21 cellular contexts compared by ENCODE assay signal in the genomic region with DNA sequence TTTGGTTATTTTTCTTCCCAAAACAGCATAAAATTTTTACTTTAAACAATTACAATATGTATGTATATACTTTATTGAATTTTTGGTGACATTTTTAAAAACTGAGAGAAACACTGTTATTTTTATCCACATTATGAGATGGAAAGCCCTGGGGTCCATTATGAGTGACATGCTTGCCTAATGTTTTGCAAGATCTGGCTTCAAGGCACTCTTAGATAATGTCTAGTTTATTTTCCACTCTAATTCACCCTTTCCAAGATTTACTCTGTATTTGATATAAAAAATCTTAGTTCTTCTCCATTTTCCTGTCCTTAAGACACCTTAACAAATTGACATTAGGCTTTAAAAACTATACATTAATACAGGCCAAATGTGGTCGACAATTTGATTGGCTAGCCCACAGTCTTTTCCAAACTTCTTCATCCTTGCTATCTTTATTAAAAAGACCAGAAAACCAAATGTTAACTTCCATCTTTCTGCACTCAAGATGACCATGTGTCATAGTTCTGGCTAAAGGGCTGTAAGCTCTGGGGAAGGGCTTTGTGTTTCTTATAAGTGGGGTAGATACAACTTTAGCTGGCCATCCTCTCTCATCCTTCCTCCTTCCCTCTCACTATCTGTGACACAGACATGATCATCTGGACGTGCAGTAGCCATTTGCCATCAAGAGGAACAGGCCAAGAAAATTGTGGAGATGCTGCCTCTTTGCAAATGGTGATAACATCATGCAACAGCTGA.
DNase-seq lines count a peak whose midpoint lies in the region; ATAC-seq and TF ChIP-seq lines count a peak whose summit lies in the region.
"Had no signal": no experiment of that assay in that cellular context is flagged by ENCODE, and none has a peak within 500 bp of the region (broad histone marks: within the 10 kb centered on the region; RNA-seq: fewer than 3 reads in every experiment).

No MANE protein-coding gene starts in this region.

- H3K9me3 ChIP-seq in left ventricle myocardium inferior (replicated peaks) (no peaks in the 10 kb centered on the region), neural cell (ENCODE audit: low read length) (no peaks in the 10 kb centered on the region)
- H3K9me3 ChIP-seq: BE2C had no signal

- peak; percentile 8 for DNase-seq in NCI-H748 (lab: John Stamatoyannopoulos, UW; ENCODE audit: unreplicated experiment)
- DNase-seq in NCI-H748 treated with DMSO at 0.1 percent for 48 hours (lab: John Stamatoyannopoulos, UW) = no peak
- DNase-seq in GM23338 (ENCODE audit: low spot score) = no peak
- DNase-seq in left ventricle myocardium inferior = no peak
- no peak for DNase-seq in stimulated activated CD4-positive, alpha-beta T cell treated with anti-CD3 and anti-CD28 coated beads, Interleukin-2, amount 100 ng/mL, for 24 hours
- no peak for DNase-seq in hippocampal formation (lab: John Stamatoyannopoulos, UW)
- DNase-seq: ACHN; BE2C; C1 segment of cervical spinal cord; CD4-positive, CD25-positive, alpha-beta regulatory T cell; CD8-positive, alpha-beta memory T cell; COR-L47; DMS 273 treated with DMSO at 0.1 percent for 48 hours; DND-41; EL; GM23248; HCEC 1CT had no signal

- no peaks in the 10 kb centered on the region for H3K4me1 Mint-ChIP-seq in GM23338
- H3K4me1 Mint-ChIP-seq: CD4-positive, CD25-positive, alpha-beta regulatory T cell; CD8-positive, alpha-beta memory T cell had no signal

- no peak for TF ChIP-seq RAD21 in neural cell (conservative IDR thresholded peaks at IDR 0.05)

- H3K27ac Mint-ChIP-seq in GM23338 = no peak overlapping the region
- H3K27ac Mint-ChIP-seq: CD4-positive, CD25-positive, alpha-beta regulatory T cell; CD8-positive, alpha-beta memory T cell had no signal

- H3K36me3 ChIP-seq in GM23338 (ENCODE audit: insufficient read depth) = no peaks in the 10 kb centered on the region
- no peaks in the 10 kb centered on the region for H3K36me3 ChIP-seq in left ventricle myocardium inferior
- no peaks in the 10 kb centered on the region for H3K36me3 ChIP-seq in neural cell (ENCODE audit: insufficient read depth, low read length)
- H3K36me3 ChIP-seq: BE2C had no signal

- H3K4me1 ChIP-seq in GM23338 (ENCODE audit: insufficient read depth) (no peaks in the 10 kb centered on the region), left ventricle myocardium inferior (peaks cover 44% of the 10 kb centered on the region)

- no peak overlapping the region for H3K4me3 Mint-ChIP-seq in GM23338
- H3K4me3 Mint-ChIP-seq: CD4-positive, CD25-positive, alpha-beta regulatory T cell; CD8-positive, alpha-beta memory T cell had no signal

- H3K79me2 ChIP-seq in GM23338 (replicated peaks; ENCODE audit: insufficient read depth) (no peaks in the 10 kb centered on the region), neural cell (replicated peaks; ENCODE audit: insufficient read depth, low read length) (no peaks in the 10 kb centered on the region)

- H3K9me2 ChIP-seq in GM23338 (ENCODE audit: insufficient read depth) (no peaks in the 10 kb centered on the region), neural cell (ENCODE audit: insufficient read depth, low read length) (no peaks in the 10 kb centered on the region)

- H4K20me1 ChIP-seq in GM23338 (replicated peaks; ENCODE audit: insufficient read depth) (no peaks in the 10 kb centered on the region), neural cell (ENCODE audit: insufficient read depth) (no peaks in the 10 kb centered on the region)

- no peaks in the 10 kb centered on the region for H3K36me3 Mint-ChIP-seq in GM23338 (ENCODE audit: low read depth)
- H3K36me3 Mint-ChIP-seq: CD4-positive, CD25-positive, alpha-beta regulatory T cell; CD8-positive, alpha-beta memory T cell had no signal

- no peak overlapping the region for H3K27ac ChIP-seq in GM23338 (ENCODE audit: low read depth)
- H3K27ac ChIP-seq in left ventricle myocardium inferior (replicated peaks) = peak overlapping the region; percentile 49
- H3K27ac ChIP-seq in neural cell (ENCODE audit: low read length) = peak overlapping the region; percentile 32
- H3K27ac ChIP-seq: GM23248, HL-60 had no signal

- intact Hi-C loops in left ventricle myocardium inferior (cut with micrococcal nuclease) = no loop called here

- H3K9ac ChIP-seq in neural cell (ENCODE audit: low read length) = no peak overlapping the region
- H3K9ac ChIP-seq: GM23248 had no signal

- H3K4me2 ChIP-seq in GM23338 (no peak overlapping the region), neural cell (ENCODE audit: low read length) (no peak overlapping the region)

- ATAC-seq in GM23338 (no peak), GM21825 (IDR thresholded peaks at IDR 0.05; ENCODE audit: unreplicated experiment) (no peak)
- ATAC-seq: GM12878 had no signal

- peak overlapping the region; percentile 49; the same call in 1 of the 2 replicates for H2AFZ ChIP-seq in GM23338
- H2AFZ ChIP-seq in neural cell (ENCODE audit: low read depth, low read length) = no peak overlapping the region
- H2AFZ ChIP-seq: GM23248 had no signal

- H3K27me3 Mint-ChIP-seq in GM23338 (ENCODE audit: insufficient read depth, low read depth, poor library complexity) = no peaks in the 10 kb centered on the region
- H3K27me3 Mint-ChIP-seq: CD4-positive, CD25-positive, alpha-beta regulatory T cell had no signal

- no peak overlapping the region for H3K4me3 ChIP-seq in GM23338
- no peak overlapping the region for H3K4me3 ChIP-seq in left ventricle myocardium inferior
- H3K4me3 ChIP-seq in neural cell (ENCODE audit: low read length) = peak overlapping the region; percentile 13
- H3K4me3 ChIP-seq: GM12878, GM23248 had no signal

- TF ChIP-seq CTCF in GM23338 (conservative IDR thresholded peaks at IDR 0.05; ENCODE audit: low read depth in 2 of 2) (no peak), left ventricle myocardium inferior (IDR thresholded peaks at IDR 0.05; ENCODE audit: borderline replicate concordance) (no peak), neural cell (IDR thresholded peaks at IDR 0.05; ENCODE audit: poor library complexity, severe bottlenecking) (no peak)

- H3K27me3 ChIP-seq in GM23338 (ENCODE audit: insufficient read depth) (no peaks in the 10 kb centered on the region), left ventricle myocardium inferior (ENCODE audit: low read depth) (no peaks in the 10 kb centered on the region), neural cell (ENCODE audit: insufficient read depth, low read depth, low read length) (no peaks in the 10 kb centered on the region)
- H3K27me3 ChIP-seq: BE2C had no signal

- no peaks in the 10 kb centered on the region for H3F3A ChIP-seq in GM23338 (replicated peaks; ENCODE audit: low read depth)
- no peaks in the 10 kb centered on the region for H3F3A ChIP-seq in neural cell (ENCODE audit: insufficient read depth, low read length, poor library complexity, severe bottlenecking)

- no peak for TF ChIP-seq EP300 in neural cell (conservative IDR thresholded peaks at IDR 0.05; ENCODE audit: poor library complexity, severe bottlenecking)

- H3K9me3 Mint-ChIP-seq in GM23338 = no peaks in the 10 kb centered on the region
- H3K9me3 Mint-ChIP-seq: CD4-positive, CD25-positive, alpha-beta regulatory T cell; CD8-positive, alpha-beta memory T cell had no signal

TF ChIP-seq in GM23338, 12 proteins besides CTCF, POLR2A, EP300 and RAD21 (continues in another document):
- TF ChIP-seq JUNB (IDR thresholded peaks at IDR 0.05; ENCODE audit: unreplicated experiment) (no peak), CREB1 (CRISPR knock-in tag; IDR thresholded peaks at IDR 0.05; ENCODE audit: low read depth) (no peak)
- TF ChIP-seq, protein P1, sequence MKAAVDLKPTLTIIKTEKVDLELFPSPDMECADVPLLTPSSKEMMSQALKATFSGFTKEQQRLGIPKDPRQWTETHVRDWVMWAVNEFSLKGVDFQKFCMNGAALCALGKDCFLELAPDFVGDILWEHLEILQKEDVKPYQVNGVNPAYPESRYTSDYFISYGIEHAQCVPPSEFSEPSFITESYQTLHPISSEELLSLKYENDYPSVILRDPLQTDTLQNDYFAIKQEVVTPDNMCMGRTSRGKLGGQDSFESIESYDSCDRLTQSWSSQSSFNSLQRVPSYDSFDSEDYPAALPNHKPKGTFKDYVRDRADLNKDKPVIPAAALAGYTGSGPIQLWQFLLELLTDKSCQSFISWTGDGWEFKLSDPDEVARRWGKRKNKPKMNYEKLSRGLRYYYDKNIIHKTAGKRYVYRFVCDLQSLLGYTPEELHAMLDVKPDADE (IDR thresholded peaks at IDR 0.05) = no peak

TF ChIP-seq in neural cell, 6 proteins besides CTCF, POLR2A, EP300 and RAD21:
- TF ChIP-seq, protein P2, sequence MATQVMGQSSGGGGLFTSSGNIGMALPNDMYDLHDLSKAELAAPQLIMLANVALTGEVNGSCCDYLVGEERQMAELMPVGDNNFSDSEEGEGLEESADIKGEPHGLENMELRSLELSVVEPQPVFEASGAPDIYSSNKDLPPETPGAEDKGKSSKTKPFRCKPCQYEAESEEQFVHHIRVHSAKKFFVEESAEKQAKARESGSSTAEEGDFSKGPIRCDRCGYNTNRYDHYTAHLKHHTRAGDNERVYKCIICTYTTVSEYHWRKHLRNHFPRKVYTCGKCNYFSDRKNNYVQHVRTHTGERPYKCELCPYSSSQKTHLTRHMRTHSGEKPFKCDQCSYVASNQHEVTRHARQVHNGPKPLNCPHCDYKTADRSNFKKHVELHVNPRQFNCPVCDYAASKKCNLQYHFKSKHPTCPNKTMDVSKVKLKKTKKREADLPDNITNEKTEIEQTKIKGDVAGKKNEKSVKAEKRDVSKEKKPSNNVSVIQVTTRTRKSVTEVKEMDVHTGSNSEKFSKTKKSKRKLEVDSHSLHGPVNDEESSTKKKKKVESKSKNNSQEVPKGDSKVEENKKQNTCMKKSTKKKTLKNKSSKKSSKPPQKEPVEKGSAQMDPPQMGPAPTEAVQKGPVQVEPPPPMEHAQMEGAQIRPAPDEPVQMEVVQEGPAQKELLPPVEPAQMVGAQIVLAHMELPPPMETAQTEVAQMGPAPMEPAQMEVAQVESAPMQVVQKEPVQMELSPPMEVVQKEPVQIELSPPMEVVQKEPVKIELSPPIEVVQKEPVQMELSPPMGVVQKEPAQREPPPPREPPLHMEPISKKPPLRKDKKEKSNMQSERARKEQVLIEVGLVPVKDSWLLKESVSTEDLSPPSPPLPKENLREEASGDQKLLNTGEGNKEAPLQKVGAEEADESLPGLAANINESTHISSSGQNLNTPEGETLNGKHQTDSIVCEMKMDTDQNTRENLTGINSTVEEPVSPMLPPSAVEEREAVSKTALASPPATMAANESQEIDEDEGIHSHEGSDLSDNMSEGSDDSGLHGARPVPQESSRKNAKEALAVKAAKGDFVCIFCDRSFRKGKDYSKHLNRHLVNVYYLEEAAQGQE (IDR thresholded peaks at IDR 0.05; ENCODE audit: borderline replicate concordance) = no peak
- TF ChIP-seq EZH2 (IDR thresholded peaks at IDR 0.05; ENCODE audit: borderline replicate concordance, insufficient read depth, low read length, poor library complexity, severe bottlenecking) (no peak), SMC3 (conservative IDR thresholded peaks at IDR 0.05; ENCODE audit: poor library complexity) (no peak), POLR2AphosphoS5 (IDR thresholded peaks at IDR 0.05) (peak; percentile 19)
